Comparison of ENCODE assay signal across 2 cellular contexts in the genomic region with DNA sequence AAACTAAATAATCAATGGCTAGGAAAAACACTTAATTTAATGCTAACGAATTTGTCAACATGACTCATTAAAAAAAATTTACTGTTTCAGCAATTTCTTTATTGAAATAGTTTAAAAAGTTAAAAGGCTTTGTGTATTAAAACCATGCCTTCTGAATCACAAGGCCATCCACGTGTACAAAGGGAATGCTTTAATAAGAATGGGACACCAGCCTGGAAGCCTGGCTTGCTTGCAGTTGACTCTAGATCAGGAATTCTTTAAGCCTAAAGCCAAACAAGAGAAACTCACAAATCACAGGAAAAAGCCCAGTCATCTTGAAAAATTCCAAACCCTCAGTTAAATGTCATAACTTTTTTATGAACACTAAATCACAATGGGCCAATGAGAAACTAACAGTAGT.
TF ChIP-seq lines count a peak whose summit lies in the region.

No MANE protein-coding gene starts in this region.

TF ChIP-seq in A549, 52 proteins besides CTCF, POLR2A, EP300 and RAD21 (continued from another document):
- TF ChIP-seq MYC (IDR thresholded peaks at IDR 0.05; ENCODE audit: borderline replicate concordance, low read length) = no peak
- no peak for TF ChIP-seq EHMT2 (IDR thresholded peaks at IDR 0.05; ENCODE audit: low read depth)

TF ChIP-seq in endothelial cell of umbilical vein, 7 proteins besides CTCF, POLR2A, EP300 and RAD21:
- no peak for TF ChIP-seq FOS (IDR thresholded peaks at IDR 0.05; ENCODE audit: borderline replicate concordance, insufficient read depth, low read length)
- no peak for TF ChIP-seq EZH2 (IDR thresholded peaks at IDR 0.05; ENCODE audit: borderline replicate concordance, low read depth, low read length, severe bottlenecking)
- no peak for TF ChIP-seq MYC (IDR thresholded peaks at IDR 0.05; ENCODE audit: low read depth, low read length)
- TF ChIP-seq, protein P1, sequence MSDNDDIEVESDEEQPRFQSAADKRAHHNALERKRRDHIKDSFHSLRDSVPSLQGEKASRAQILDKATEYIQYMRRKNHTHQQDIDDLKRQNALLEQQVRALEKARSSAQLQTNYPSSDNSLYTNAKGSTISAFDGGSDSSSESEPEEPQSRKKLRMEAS (IDR thresholded peaks at IDR 0.05; ENCODE audit: insufficient read depth, insufficient read length) = no peak
- TF ChIP-seq JUN (IDR thresholded peaks at IDR 0.05; ENCODE audit: borderline replicate concordance, insufficient read depth, insufficient read length, low read depth) = no peak
- no peak for TF ChIP-seq POLR2AphosphoS5 (IDR thresholded peaks at IDR 0.05; ENCODE audit: insufficient read depth, low read depth, low read length)
- TF ChIP-seq GATA2 (IDR thresholded peaks at IDR 0.05; ENCODE audit: insufficient read depth, insufficient read length, low read depth, low read length) = no peak
